12 cellular contexts compared by ENCODE assay signal in genomic region chr6:74447013-74447412, GRCh38.
A peak's percentile ranks its signal among the peaks of the same experiment; 100 is the strongest.
DNase-seq lines count a peak whose midpoint lies in the region; ATAC-seq, FAIRE-seq and TF ChIP-seq lines count a peak whose summit lies in the region.
"Had no signal": no experiment of that assay in that cellular context is flagged by ENCODE, and none has a peak within 500 bp of the region (broad histone marks: within the 10 kb centered on the region; RNA-seq: fewer than 3 reads in every experiment).

No MANE protein-coding gene starts in this region.

- no peak overlapping the region for H3K4ac ChIP-seq in IMR-90 (ENCODE audit: low read depth, low read length)

- H3K4me1 ChIP-seq in IMR-90 (ENCODE audit: control insufficient read depth, insufficient read depth, low read length), result no peaks in the 10 kb centered on the region
- peaks cover 3% of the 10 kb centered on the region for H3K4me1 ChIP-seq in osteoblast (ENCODE audit: insufficient read depth, low read length)

- no peak overlapping the region for H3K23ac ChIP-seq in IMR-90 (ENCODE audit: low read depth, low read length)

- no peak overlapping the region for H2AK5ac ChIP-seq in IMR-90 (ENCODE audit: low read depth, low read length)

- H4K5ac ChIP-seq in IMR-90 (ENCODE audit: low read depth, low read length), result no peak overlapping the region

- no peaks in the 10 kb centered on the region for H3K79me2 ChIP-seq in osteoblast (ENCODE audit: insufficient read depth, low read length)

- H3K4me2 ChIP-seq in IMR-90 (ENCODE audit: low read depth, low read length), result peak overlapping the region; percentile 47
- peak overlapping the region; percentile 9 for H3K4me2 ChIP-seq in osteoblast (ENCODE audit: insufficient read depth, low read length)
- H3K4me2 ChIP-seq: PC-9 had no signal

- DNase-seq in IMR-90 (peak; percentile 44), osteoblast (ENCODE audit: insufficient read length, low spot score, missing footprints) (peak; percentile 1), SHP77 treated with DMSO at 0.1 percent for 48 hours (lab: John Stamatoyannopoulos, UW) (no peak), cardiac septum (ENCODE audit: low spot score) (no peak), frontal cortex (ENCODE audit: low spot score in 2 of 2) (no peak)
- no peak for DNase-seq in activated CD4-positive, CD25-positive, alpha-beta regulatory T cell (lab: John Stamatoyannopoulos, UW)
- DNase-seq: activated CD4-positive, alpha-beta T cell treated with anti-CD3 and anti-CD28 coated beads, Interleukin-2, amount 50 U/mL, for 1 hour; amygdala; PC-9 had no signal

- H3K36me3 ChIP-seq in IMR-90 (ENCODE audit: control insufficient read depth, insufficient read depth, low read length) (no peaks in the 10 kb centered on the region), osteoblast (ENCODE audit: insufficient read depth, low read length) (no peaks in the 10 kb centered on the region)

- H3K18ac ChIP-seq in IMR-90 (ENCODE audit: low read depth, low read length), result no peak overlapping the region

- H3K27me3 ChIP-seq in IMR-90 (ENCODE audit: control insufficient read depth, insufficient read depth, low read length) (no peaks in the 10 kb centered on the region), osteoblast (ENCODE audit: insufficient read depth, low read length) (no peaks in the 10 kb centered on the region)

- H2BK120ac ChIP-seq in IMR-90 (ENCODE audit: low read depth, low read length), result no peak overlapping the region

- no peaks in the 10 kb centered on the region for H3K9me1 ChIP-seq in IMR-90 (ENCODE audit: insufficient read depth, low read length)

- H2BK15ac ChIP-seq in IMR-90 (ENCODE audit: low read depth, low read length), result no peak overlapping the region

- H2AK9ac ChIP-seq in IMR-90 (replicated peaks; ENCODE audit: low read depth, low read length, poor library complexity), result no peak overlapping the region

- BruUV-seq in IMR-90 (replicated peaks; lab: Mats Ljungman, UMichigan), result no TSS peak

- CTCF ChIA-PET in IMR-90 (lab: Yijun Ruan, JAX), result interaction anchor here (1.1 kb wide), 1 partner anchor 12 kb away, joined by 3 read pairs; no protein-coding TSS in a partner anchor

- no peak overlapping the region for H3K56ac ChIP-seq in IMR-90 (ENCODE audit: extremely low read depth, insufficient read depth, low read length)

- H2BK20ac ChIP-seq in IMR-90 (ENCODE audit: low read depth, low read length), result no peak overlapping the region

- ATAC-seq in GM19023 (IDR thresholded peaks at IDR 0.05; ENCODE audit: unreplicated experiment) (peak; percentile 79), HG02678 (IDR thresholded peaks at IDR 0.05; ENCODE audit: unreplicated experiment) (peak; percentile 93), IMR-90 (ENCODE audit: low read depth) (no peak)
- ATAC-seq: natural killer cell treated with Interleukin-12 subunit alpha and Interleukin-12 subunit beta and Interleukin-15 and Interleukin-18, amount 100 ng/mL, for 72 hours had no signal

- dilution Hi-C loops in IMR-90 (cut with HindIII; ENCODE audit: low sequenced_read_pairs, unreplicated experiment), result no loop called here

- intact Hi-C loops in IMR-90 (cut with micrococcal nuclease) (no loop called here), cardiac septum (cut with DNase I) (no loop called here)

- H4K20me1 ChIP-seq in IMR-90 (ENCODE audit: insufficient read depth, low read length) (no peaks in the 10 kb centered on the region), osteoblast (ENCODE audit: insufficient read depth, low read length) (no peaks in the 10 kb centered on the region)

- no peaks in the 10 kb centered on the region for H3K79me1 ChIP-seq in IMR-90 (ENCODE audit: low read depth in 1 of 2, low read length in 2 of 2)

- H4K91ac ChIP-seq in IMR-90 (ENCODE audit: insufficient read depth, low read depth, low read length), result no peak overlapping the region

- WGBS in IMR-90 (ENCODE audit: extremely low coverage in 2 of 2, insufficient read length in 1 of 2), 2 experiments, result no CpG with 5 or more reads among the region's 5 CpGs

- H2BK5ac ChIP-seq in IMR-90 (ENCODE audit: low read depth, low read length, poor library complexity, severe bottlenecking), result no peak overlapping the region

- no peak overlapping the region for H3K27ac ChIP-seq in IMR-90 (ENCODE audit: insufficient read depth, low read length)
- no peak overlapping the region for H3K27ac ChIP-seq in osteoblast (ENCODE audit: low read depth, low read length)
- H3K27ac ChIP-seq: PC-9 had no signal

- H2AFZ ChIP-seq in IMR-90 (replicated peaks; ENCODE audit: low read length, poor library complexity) (no peak overlapping the region), osteoblast (ENCODE audit: low read length) (peak overlapping the region; percentile 25)
- H2AFZ ChIP-seq: PC-9 had no signal

- TF ChIP-seq CTCF in IMR-90 (conservative IDR thresholded peaks at IDR 0.05; ENCODE audit: low read depth, low read length), result no peak
- TF ChIP-seq CTCF in osteoblast (IDR thresholded peaks at IDR 0.05; ENCODE audit: extremely low read depth, low read depth, low read length), result no peak

- H3K9me3 ChIP-seq in IMR-90 (ENCODE audit: control insufficient read depth, insufficient read depth, low read length) (no peaks in the 10 kb centered on the region), osteoblast (ENCODE audit: low read depth, low read length) (no peaks in the 10 kb centered on the region)

- no peak for FAIRE-seq in frontal cortex (lab: Jason Lieb, UNC)

- no peak overlapping the region for H4K8ac ChIP-seq in IMR-90 (ENCODE audit: low read depth in 2 of 2, low read length in 2 of 2)

- H3K9ac ChIP-seq in IMR-90 (ENCODE audit: low read depth, low read length), result no peak overlapping the region

- no peak for TF ChIP-seq RAD21 in IMR-90 (IDR thresholded peaks at IDR 0.05; ENCODE audit: low read length)

- H3K14ac ChIP-seq in IMR-90 (replicated peaks; ENCODE audit: low read depth, low read length), result no peak overlapping the region; the same call in 1 of the 2 replicates

- POLR2A ChIA-PET in IMR-90 (lab: Charles Lee; ENCODE audit: unreplicated experiment), result no interaction called here

- H3K4me3 ChIP-seq in IMR-90 (ENCODE audit: insufficient read depth, low read depth, low read length) (no peak overlapping the region), osteoblast (ENCODE audit: insufficient read depth, low read length) (no peak overlapping the region)
- H3K4me3 ChIP-seq: PC-9 had no signal

- in situ Hi-C loops in IMR-90 (cut with MboI; ENCODE audit: low sequenced_read_pairs), result no loop called here

- no peak for TF ChIP-seq POLR2A in IMR-90 (IDR thresholded peaks at IDR 0.05; ENCODE audit: low read depth, low read length)

TF ChIP-seq in IMR-90, 13 proteins besides CTCF, POLR2A, EP300 and RAD21:
- no peak for TF ChIP-seq USF2 (IDR thresholded peaks at IDR 0.05; ENCODE audit: low read depth, low read length)
- TF ChIP-seq RCOR1 (IDR thresholded peaks at IDR 0.05; ENCODE audit: insufficient replicate concordance, low read length), result no peak
- no peak for TF ChIP-seq FOS (IDR thresholded peaks at IDR 0.05; ENCODE audit: low read depth, low read length)
- no peak for TF ChIP-seq ELK1 (IDR thresholded peaks at IDR 0.05; ENCODE audit: borderline replicate concordance, low read depth, low read length)
- no peak for TF ChIP-seq MAZ (IDR thresholded peaks at IDR 0.05; ENCODE audit: borderline replicate concordance, low read depth, low read length)
- no peak for TF ChIP-seq SMC3 (IDR thresholded peaks at IDR 0.05; ENCODE audit: low read depth, low read length)
- no peak; the same call in 1 of the 2 replicates for TF ChIP-seq RFX5 (IDR thresholded peaks at IDR 0.05; ENCODE audit: low read depth, low read length)
- TF ChIP-seq CHD1 (IDR thresholded peaks at IDR 0.05; ENCODE audit: low read depth, low read length), result no peak
- no peak for TF ChIP-seq CEBPB (IDR thresholded peaks at IDR 0.05; ENCODE audit: low read depth, low read length)
- TF ChIP-seq BHLHE40 (IDR thresholded peaks at IDR 0.05; ENCODE audit: low read depth, low read length), result no peak
- no peak for TF ChIP-seq MAFK (IDR thresholded peaks at IDR 0.05; ENCODE audit: low read depth, low read length)
- TF ChIP-seq MXI1 (IDR thresholded peaks at IDR 0.05; ENCODE audit: borderline replicate concordance, low read depth, low read length), result no peak
- no peak for TF ChIP-seq NFE2L2 (IDR thresholded peaks at IDR 0.05; ENCODE audit: low read depth, low read length)

Comparison
In these comparisons a context has a peak if more than half of its experiments do, and no peak if none do; other contexts are left out.
1. DNase-seq: peak in IMR-90 (single experiment) and osteoblast (single experiment); none in SHP77 treated with DMSO at 0.1 percent for 48 hours (single experiment), cardiac septum (single experiment), frontal cortex (0 of 2) and activated CD4-positive, CD25-positive, alpha-beta regulatory T cell (0 of 4).